Comparison of ENCODE assay signal across 8 cellular contexts in genomic region chr7:135170223-135170997, GRCh38. TPM values are rescaled to one million over a fixed set of nuclear protein-coding genes. Genes with fewer than 3 reads are reported as not detected.
DNase-seq lines count a peak whose midpoint lies in the region; ATAC-seq lines count a peak whose summit lies in the region.

CYREN (minus strand) TSS chr7:135170707; CDS start chr7:135168922, 1,785 bp downstream.

- H3K27ac Mint-ChIP-seq in effector memory CD8-positive, alpha-beta T cell = peak within 1 kb of the TSS; percentile 96

- peak within 1 kb of the TSS; percentile 72 for H3K4me2 ChIP-seq in mesendoderm (ENCODE audit: low read length)

- peak within 1 kb of the TSS; percentile 63 for H3K4ac ChIP-seq in mesendoderm (ENCODE audit: low read depth, low read length)

- WGBS in mesendoderm (ENCODE audit: extremely low coverage, insufficient coverage, low lambda C conversion rate) = no CpG with 5 or more reads among the region's 85 CpGs

- H3K56ac ChIP-seq in mesendoderm (ENCODE audit: low read length) = peak within 1 kb of the TSS; percentile 98

- peak within 1 kb of the TSS; percentile 88 for H3K4me3 ChIP-seq in mesendoderm (ENCODE audit: low read length)

- H4K8ac ChIP-seq in mesendoderm (ENCODE audit: low read depth, low read length) = peak within 1 kb of the TSS; percentile 99

- peak; percentile 97 for DNase-seq in COLO668 (lab: John Stamatoyannopoulos, UW; ENCODE audit: unreplicated experiment)
- DNase-seq in HS-5 (ENCODE audit: low read depth) = peak; percentile 52
- peak; percentile 39 for DNase-seq in NK-92 (lab: John Stamatoyannopoulos, UW; ENCODE audit: unreplicated experiment)
- DNase-seq in activated CD8-positive, alpha-beta memory T cell treated with anti-CD3 and anti-CD28 coated beads for 24 hours = peak; percentile 95
- peak; percentile 81 to 85 (median 82) for DNase-seq in effector memory CD8-positive, alpha-beta T cell
- DNase-seq in mesendoderm = peak; percentile 96
- peak; percentile 82 for DNase-seq in stimulated activated CD8-positive, alpha-beta memory T cell treated with anti-CD3 and anti-CD28 coated beads, Interleukin-15, amount 100 ng/mL, for 1 hour (ENCODE audit: low read depth)

- no peaks in the 10 kb centered on the region for H3K9me3 Mint-ChIP-seq in effector memory CD8-positive, alpha-beta T cell

- H4K5ac ChIP-seq in mesendoderm (ENCODE audit: low read length) = no peak within 1 kb of the TSS

- peaks cover 46% of the 10 kb centered on the region for H3K36me3 Mint-ChIP-seq in effector memory CD8-positive, alpha-beta T cell (ENCODE audit: insufficient read depth)

- peaks cover 16% of the 10 kb centered on the region for H3K36me3 ChIP-seq in mesendoderm (ENCODE audit: control insufficient read depth, insufficient read depth, low read length)

- peak within 1 kb of the TSS; percentile 88 to 94 for H3K4me3 Mint-ChIP-seq in effector memory CD8-positive, alpha-beta T cell

- peak within 1 kb of the TSS; percentile 97 for H3K9ac ChIP-seq in mesendoderm (ENCODE audit: low read length)

- H3K79me2 ChIP-seq in mesendoderm (ENCODE audit: control insufficient read depth, insufficient read depth, low read length) = peaks cover 10% of the 10 kb centered on the region

- peaks cover 34 to 39% of the 10 kb centered on the region in 2 donors for H3K4me1 Mint-ChIP-seq in effector memory CD8-positive, alpha-beta T cell (ENCODE audit: low read depth in 2 of 2)

- peak within 1 kb of the TSS; percentile 66 for H3K23ac ChIP-seq in mesendoderm (ENCODE audit: low read length)

- no peak within 1 kb of the TSS for H2AK5ac ChIP-seq in mesendoderm (ENCODE audit: low read length)

- no peak within 1 kb of the TSS for H2BK120ac ChIP-seq in mesendoderm (ENCODE audit: low read depth, low read length)

- no peak within 1 kb of the TSS for H2BK15ac ChIP-seq in mesendoderm (replicated peaks; ENCODE audit: low read depth)

- H3K27me3 ChIP-seq in mesendoderm (ENCODE audit: insufficient read depth, low read length, poor library complexity) = no peaks in the 10 kb centered on the region

- no peaks in the 10 kb centered on the region for H3K27me3 Mint-ChIP-seq in effector memory CD8-positive, alpha-beta T cell

- ATAC-seq in GM19468 (IDR thresholded peaks at IDR 0.05; ENCODE audit: extremely low read depth, unreplicated experiment) = peak; percentile 71
- peak; percentile 76 for ATAC-seq in effector memory CD8-positive, alpha-beta T cell (replicated peaks)

- peak within 1 kb of the TSS; percentile 100 for H3K27ac ChIP-seq in mesendoderm (ENCODE audit: low read depth, low read length)

- peak within 1 kb of the TSS; percentile 63 for H2BK5ac ChIP-seq in mesendoderm (ENCODE audit: low read length)

- peaks cover 17% of the 10 kb centered on the region for H3K79me1 ChIP-seq in mesendoderm (ENCODE audit: low read length)

- H3K18ac ChIP-seq in mesendoderm (ENCODE audit: low read length) = peak within 1 kb of the TSS; percentile 77

- peaks cover 2% of the 10 kb centered on the region for H3K4me1 ChIP-seq in mesendoderm (ENCODE audit: control insufficient read depth, low read depth, low read length)

RNA-seq across cellular contexts. Expression of gene CYREN, which starts in this region (rescaled TPM):
- polyA plus RNA-seq in mesendoderm (2013, experiment 1 of 2) = 32.4 TPM
- polyA plus RNA-seq in mesendoderm (2013, experiment 2 of 2) = 31.9 TPM

Comparison
In these comparisons a context has a peak if more than half of its experiments do, and no peak if none do; other contexts are left out.
1. Peak in every context shown above with its lines: DNase-seq, ATAC-seq, H3K4me3 ChIP-seq and H3K27ac ChIP-seq.
2. DNase-seq: peak in every context shown above with its lines; median percentile 97 in COLO668; 96 in mesendoderm; 95 in activated CD8-positive, alpha-beta memory T cell treated with anti-CD3 and anti-CD28 coated beads for 24 hours; 82 in effector memory CD8-positive, alpha-beta T cell; 82 in stimulated activated CD8-positive, alpha-beta memory T cell treated with anti-CD3 and anti-CD28 coated beads, Interleukin-15, amount 100 ng/mL, for 1 hour; 52 in HS-5; 39 in NK-92.